11 cellular contexts compared by ENCODE assay signal in the genomic region with DNA sequence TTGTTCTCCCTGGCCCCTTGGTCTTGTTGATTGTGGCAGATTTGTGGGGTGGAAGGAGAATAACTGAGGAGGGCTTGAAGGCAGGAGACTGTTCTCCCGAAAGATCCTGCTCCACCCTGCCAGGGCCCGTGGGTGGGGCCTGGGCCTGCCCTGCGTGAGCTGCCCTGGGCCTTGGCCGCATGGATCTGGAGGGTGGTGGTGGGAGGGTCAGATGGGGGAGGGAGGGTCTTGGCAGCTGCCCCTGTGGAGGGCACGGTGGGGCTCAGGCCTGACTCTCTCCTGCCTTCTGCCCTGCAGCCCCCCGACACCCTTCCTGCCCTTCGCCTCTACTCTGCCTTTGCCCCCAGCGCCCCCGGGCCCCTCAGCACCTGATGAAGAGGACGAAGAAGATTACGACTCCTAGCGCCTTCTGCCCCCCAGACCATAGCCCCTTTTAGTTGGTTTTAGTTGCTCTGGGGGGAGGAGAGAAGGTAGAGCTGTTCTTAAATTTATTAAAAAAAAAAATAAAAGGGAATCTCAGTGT. TPM values are rescaled to one million over a fixed set of nuclear protein-coding genes. Genes with fewer than 3 reads are reported as not detected.
A peak's percentile ranks its signal among the peaks of the same experiment; 100 is the strongest.
DNase-seq lines count a peak whose midpoint lies in the region; ATAC-seq and TF ChIP-seq lines count a peak whose summit lies in the region.
"Had no signal": no experiment of that assay in that cellular context is flagged by ENCODE, and none has a peak within 500 bp of the region (broad histone marks: within the 10 kb centered on the region; RNA-seq: fewer than 3 reads in every experiment).

No MANE protein-coding gene starts in this region.

- no peak for DNase-seq in activated naive CD4-positive, alpha-beta T cell treated with Interleukin-2 at 50 U/mL for 16 hours
- no peak for DNase-seq in activated CD8-positive, alpha-beta T cell treated with anti-CD3 and anti-CD28 coated beads, Interleukin-2, amount 10 ng/mL, durations not matched to agents 7 days and 5 days
- DNase-seq in suprapubic skin (ENCODE audit: low spot score in 2 of 2) (no peak), putamen (ENCODE audit: low spot score) (no peak), gastrocnemius medialis (no peak)
- DNase-seq: GOT3 had no signal

- POLR2A ChIA-PET in activated CD8-positive, alpha-beta T cell treated with anti-CD3 and anti-CD28 coated beads, Interleukin-2, amount 10 ng/mL, durations not matched to agents 7 days and 5 days (lab: Charles Lee): interaction anchor here (0.7 to 1.0 kb wide), 2 partner anchors 31 kb away, joined by 3 read pairs; a partner anchor contains a TSS

- TF ChIP-seq POLR2A in suprapubic skin (IDR thresholded peaks at IDR 0.05) (no peak), gastrocnemius medialis (IDR thresholded peaks at IDR 0.05) (no peak)

- CTCF ChIA-PET in activated CD8-positive, alpha-beta T cell treated with anti-CD3 and anti-CD28 coated beads, Interleukin-2, amount 10 ng/mL, durations not matched to agents 7 days and 5 days (lab: Charles Lee): interaction anchor here (1.2 to 2.4 kb wide), 3 partner anchors 15 to 36 kb away, joined by 3 to 10 read pairs (median 6); a partner anchor contains a TSS

- no peak for ATAC-seq in activated CD8-positive, alpha-beta T cell treated with anti-CD3 and anti-CD28 coated beads, Interleukin-2, amount 10 ng/mL, durations not matched to agents 7 days and 5 days
- ATAC-seq in GM18868 (IDR thresholded peaks at IDR 0.05; ENCODE audit: unreplicated experiment) (no peak), gastrocnemius medialis (no peak)

- peak overlapping the region; percentile 6; the same call in 1 of the 2 replicates for H3K4me3 ChIP-seq in iPS-18c (ENCODE audit: insufficient read depth, low read depth, low read length)
- H3K4me3 ChIP-seq in suprapubic skin: peak overlapping the region; percentile 90
- no peak overlapping the region for H3K4me3 ChIP-seq in gastrocnemius medialis

- WGBS in suprapubic skin: 87% methylated on average over 8 of the region's 12 CpGs

- H3K4me1 Mint-ChIP-seq in activated naive CD4-positive, alpha-beta T cell treated with anti-CD3 and anti-CD28 coated beads, Interleukin-2, amount 50 U/mL, for 24 hours: peaks cover 41% of the 10 kb centered on the region
- H3K4me1 Mint-ChIP-seq in activated CD8-positive, alpha-beta T cell treated with anti-CD3 and anti-CD28 coated beads, Interleukin-2, amount 10 ng/mL, durations not matched to agents 7 days and 5 days (ENCODE audit: low read depth): peaks cover 45% of the 10 kb centered on the region

- H3K27me3 Mint-ChIP-seq in activated naive CD4-positive, alpha-beta T cell treated with anti-CD3 and anti-CD28 coated beads, Interleukin-2, amount 50 U/mL, for 24 hours: no peaks in the 10 kb centered on the region
- no peaks in the 10 kb centered on the region for H3K27me3 Mint-ChIP-seq in activated CD8-positive, alpha-beta T cell treated with anti-CD3 and anti-CD28 coated beads, Interleukin-2, amount 10 ng/mL, durations not matched to agents 7 days and 5 days (ENCODE audit: low read depth)

- no peaks in the 10 kb centered on the region for H3K9me3 Mint-ChIP-seq in activated naive CD4-positive, alpha-beta T cell treated with anti-CD3 and anti-CD28 coated beads, Interleukin-2, amount 50 U/mL, for 24 hours
- no peaks in the 10 kb centered on the region for H3K9me3 Mint-ChIP-seq in activated CD8-positive, alpha-beta T cell treated with anti-CD3 and anti-CD28 coated beads, Interleukin-2, amount 10 ng/mL, durations not matched to agents 7 days and 5 days (ENCODE audit: insufficient read depth)

- H3K27me3 ChIP-seq in suprapubic skin (no peaks in the 10 kb centered on the region), gastrocnemius medialis (no peaks in the 10 kb centered on the region)

- peaks cover 48% of the 10 kb centered on the region for H3K4me1 ChIP-seq in suprapubic skin
- H3K4me1 ChIP-seq in gastrocnemius medialis: peaks cover 30 to 35% of the 10 kb centered on the region in 2 donors

- H3K27ac Mint-ChIP-seq in activated naive CD4-positive, alpha-beta T cell treated with anti-CD3 and anti-CD28 coated beads, Interleukin-2, amount 50 U/mL, for 24 hours: no peak overlapping the region
- peak overlapping the region; percentile 91 for H3K27ac Mint-ChIP-seq in activated CD8-positive, alpha-beta T cell treated with anti-CD3 and anti-CD28 coated beads, Interleukin-2, amount 10 ng/mL, durations not matched to agents 7 days and 5 days

- peaks cover 22% of the 10 kb centered on the region for H3K36me3 ChIP-seq in suprapubic skin
- peaks cover 0 to 26% of the 10 kb centered on the region in 2 donors for H3K36me3 ChIP-seq in gastrocnemius medialis

- in situ Hi-C loops in gastrocnemius medialis (cut with MboI; ENCODE audit: low sequenced_read_pairs in 4 of 4): no loop called here

- TF ChIP-seq EP300 in suprapubic skin (IDR thresholded peaks at IDR 0.05): no peak

- no peak overlapping the region for H3K27ac ChIP-seq in suprapubic skin
- H3K27ac ChIP-seq in gastrocnemius medialis: no peak overlapping the region

- peaks cover 6% of the 10 kb centered on the region for H3K36me3 Mint-ChIP-seq in activated naive CD4-positive, alpha-beta T cell treated with anti-CD3 and anti-CD28 coated beads, Interleukin-2, amount 50 U/mL, for 24 hours
- H3K36me3 Mint-ChIP-seq in activated CD8-positive, alpha-beta T cell treated with anti-CD3 and anti-CD28 coated beads, Interleukin-2, amount 10 ng/mL, durations not matched to agents 7 days and 5 days (ENCODE audit: low read depth): peaks cover 47% of the 10 kb centered on the region

- H3K9me3 ChIP-seq in iPS-18c (ENCODE audit: control insufficient read depth, insufficient read depth, low read length) (no peaks in the 10 kb centered on the region), suprapubic skin (no peaks in the 10 kb centered on the region), gastrocnemius medialis (no peaks in the 10 kb centered on the region)

- no peak for TF ChIP-seq CTCF in suprapubic skin (IDR thresholded peaks at IDR 0.05)
- TF ChIP-seq CTCF in gastrocnemius medialis (IDR thresholded peaks at IDR 0.05 in 4 of 5, conservative IDR thresholded peaks at IDR 0.05 in 1 of 5): no peak

- peak overlapping the region; percentile 91 for H3K4me3 Mint-ChIP-seq in activated naive CD4-positive, alpha-beta T cell treated with anti-CD3 and anti-CD28 coated beads, Interleukin-2, amount 50 U/mL, for 24 hours
- peak overlapping the region; percentile 94 for H3K4me3 Mint-ChIP-seq in activated CD8-positive, alpha-beta T cell treated with anti-CD3 and anti-CD28 coated beads, Interleukin-2, amount 10 ng/mL, durations not matched to agents 7 days and 5 days

- intact Hi-C loops in gastrocnemius medialis (cut with DNase I; ENCODE audit: low total_unique reads): no loop called here

RNA-seq across cellular contexts. Expression of a gene that starts 1.9 kb away (rescaled TPM):
- 100 to 1,000 TPM; 219 to 240 TPM for total RNA-seq in activated CD8-positive, alpha-beta T cell treated with anti-CD3 and anti-CD28 coated beads, Interleukin-2, amount 10 ng/mL, durations not matched to agents 7 days and 5 days
- total RNA-seq in suprapubic skin (10 to 100 TPM; 54.2 to 82.5 (median 68.0) TPM), gastrocnemius medialis (100 to 1,000 TPM in 3 of 4 donors, 10 to 100 TPM in 1; 96.7 to 146 (median 110) TPM)

RNA-seq across cellular contexts. Expression of a gene that starts 2.2 kb away (rescaled TPM):
- total RNA-seq in activated CD8-positive, alpha-beta T cell treated with anti-CD3 and anti-CD28 coated beads, Interleukin-2, amount 10 ng/mL, durations not matched to agents 7 days and 5 days: 10 to 100 TPM; 28.4 to 28.5 TPM
- total RNA-seq in suprapubic skin (10 to 100 TPM; 17.4 to 21.6 (median 19.5) TPM), gastrocnemius medialis (10 to 100 TPM; 20.8 to 30.7 (median 23.9) TPM)

RNA-seq across cellular contexts. Expression of a gene that starts 20.9 kb away (rescaled TPM):
- 1 to 10 TPM; 2.3 to 3.8 TPM for total RNA-seq in activated CD8-positive, alpha-beta T cell treated with anti-CD3 and anti-CD28 coated beads, Interleukin-2, amount 10 ng/mL, durations not matched to agents 7 days and 5 days
- total RNA-seq in suprapubic skin (100 to 1,000 TPM in 1 of 4 donors, 10 to 100 TPM in 1, 1 to 10 TPM in 2; 5.0 to 118 (median 28.9) TPM), gastrocnemius medialis (1 to 10 TPM in 3 of 4 donors, under 1 TPM in 1; 0.36 to 9.3 (median 5.2) TPM)

RNA-seq across cellular contexts. Expression of a gene that starts 24.2 kb away (rescaled TPM):
- not detected for total RNA-seq in activated CD8-positive, alpha-beta T cell treated with anti-CD3 and anti-CD28 coated beads, Interleukin-2, amount 10 ng/mL, durations not matched to agents 7 days and 5 days
- total RNA-seq in suprapubic skin: not detected
- total RNA-seq in gastrocnemius medialis: not detected
- total RNA-seq: cardiac septum, myocyte had no signal

RNA-seq across cellular contexts. Expression of a gene that starts 30.6 kb away (rescaled TPM):
- 10 to 100 TPM; 82.6 to 84.0 TPM for total RNA-seq in activated CD8-positive, alpha-beta T cell treated with anti-CD3 and anti-CD28 coated beads, Interleukin-2, amount 10 ng/mL, durations not matched to agents 7 days and 5 days
- total RNA-seq in suprapubic skin (10 to 100 TPM; 16.0 to 35.8 (median 28.0) TPM), gastrocnemius medialis (10 to 100 TPM; 25.4 to 81.3 (median 42.4) TPM)

Comparison
In these comparisons a context has a peak if more than half of its experiments do, and no peak if none do; other contexts are left out.
1. H3K4me3 ChIP-seq: peak in iPS-18c (single experiment) and suprapubic skin (single experiment); none in gastrocnemius medialis (0 of 4).